25 cellular contexts compared by ENCODE assay signal in genomic region chr2:216450784-216451183, GRCh38.
"Had no signal": no experiment of that assay in that cellular context is flagged by ENCODE, and none has a peak within 500 bp of the region (broad histone marks: within the 10 kb centered on the region; RNA-seq: fewer than 3 reads in every experiment).

No MANE protein-coding gene starts in this region.

- H3K4me1 ChIP-seq: pancreas, psoas muscle, right lobe of liver, sigmoid colon, stomach, thyroid gland, tibial nerve, upper lobe of left lung, vagina had no signal

- ATAC-seq: naive thymus-derived CD8-positive, alpha-beta T cell; natural killer cell treated with Interleukin-12 subunit alpha and Interleukin-12 subunit beta and Interleukin-15 and Interleukin-18, amount 100 ng/mL, for 72 hours; pancreas; psoas muscle; right lobe of liver; stimulated activated effector memory CD8-positive, alpha-beta T cell treated with anti-CD3 and anti-CD28 coated beads, Interleukin-12 subunit alpha, Interleukin-12 subunit beta, amount 100 ng/mL, for 72 hours; stimulated activated naive B cell treated with anti-CD40 and anti-IgM and Interleukin-4, amounts not matched to agents 10 μg/mL and 1 μg/mL and 100 μg/mL, for 72 hours had no signal

- H3K4me3 ChIP-seq: pancreas, psoas muscle, right lobe of liver, sigmoid colon, stomach, thoracic aorta, thyroid gland, tibial nerve, upper lobe of left lung, vagina had no signal

- DNase-seq: naive thymus-derived CD8-positive, alpha-beta T cell; nephron progenitor cell; nucleus accumbens; pancreas; psoas muscle; right lobe of liver; sigmoid colon; small intestine; stimulated activated CD4-positive, alpha-beta T cell treated with anti-CD3 and anti-CD28 coated beads, Interleukin-15, amount 100 ng/mL, for 24 hours; stimulated activated CD4-positive, alpha-beta T cell treated with anti-CD3 and anti-CD28 coated beads, Interleukin-2, amount 100 ng/mL, for 24 hours; stimulated activated CD4-positive, alpha-beta T cell treated with anti-CD3 and anti-CD28 coated beads, Interleukin-2, amount 100 ng/mL, for 48 hours; stimulated activated CD4-positive, alpha-beta T cell treated with anti-CD3 and anti-CD28 coated beads, Interleukin-4, amount 100 ng/mL, for 24 hours; stimulated activated naive B cell treated with anti-CD40 and anti-IgM and Interleukin-4, amounts not matched to agents 10 μg/mL and 1 μg/mL and 100 μg/mL, for 72 hours; stimulated activated naive CD4-positive, alpha-beta T cell treated with Interleukin-2 at 50 U/mL for 16 hours; stomach; thyroid gland; trophoblast cell; upper lobe of left lung had no signal

- H3K27ac ChIP-seq: neutrophil, pancreas, psoas muscle, right lobe of liver, sigmoid colon, stomach, thoracic aorta, thyroid gland, tibial nerve, upper lobe of left lung, vagina had no signal

- FAIRE-seq: pancreas, small intestine, urothelium cell line had no signal

- H3K9me3 ChIP-seq: neutrophil, pancreas, psoas muscle, right lobe of liver, sigmoid colon, thoracic aorta, thyroid gland, tibial nerve, upper lobe of left lung, vagina had no signal

- H3K27me3 ChIP-seq: neutrophil, pancreas, right lobe of liver, sigmoid colon, stomach, thyroid gland, tibial nerve, upper lobe of left lung, vagina had no signal
